9 cellular contexts compared by ENCODE assay signal in the genomic region with DNA sequence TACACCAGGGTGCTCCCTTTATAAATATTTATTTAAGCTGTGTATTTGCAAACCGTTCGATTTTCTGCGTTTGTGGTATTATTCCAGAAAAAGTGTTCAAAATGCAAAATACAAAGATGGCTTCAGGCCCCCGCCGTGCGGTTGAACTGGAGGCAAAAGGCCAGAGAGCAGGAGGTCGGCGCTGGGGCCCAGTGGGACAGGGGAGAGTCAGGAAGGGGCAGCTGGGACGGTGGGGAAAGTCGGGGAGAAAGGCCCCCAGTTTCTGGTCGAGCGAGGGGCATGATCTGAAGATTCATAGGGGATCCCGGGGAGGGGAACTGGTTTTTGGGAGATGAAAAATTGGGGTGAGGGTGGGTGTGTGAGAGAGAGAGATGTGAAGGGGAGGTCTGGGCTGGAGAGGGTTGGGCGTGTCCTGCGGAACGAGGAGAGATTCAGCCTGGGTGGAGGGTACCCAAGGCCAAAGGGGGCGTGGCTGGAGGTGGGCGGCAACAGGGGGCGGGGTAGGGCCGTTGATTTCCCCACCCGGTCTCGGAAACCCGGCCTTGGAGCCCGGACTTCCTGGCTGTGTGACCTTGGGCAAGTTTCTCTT. TPM values are rescaled to one million over a fixed set of nuclear protein-coding genes. Genes with fewer than 3 reads are reported as not detected.
A peak's percentile ranks its signal among the peaks of the same experiment; 100 is the strongest.
DNase-seq lines count a peak whose midpoint lies in the region; ATAC-seq and TF ChIP-seq lines count a peak whose summit lies in the region.
"Had no signal": no experiment of that assay in that cellular context is flagged by ENCODE, and none has a peak within 500 bp of the region (broad histone marks: within the 10 kb centered on the region; RNA-seq: fewer than 3 reads in every experiment).

No MANE protein-coding gene starts in this region.

- no peaks in the 10 kb centered on the region for H3K27me3 ChIP-seq in ACC112 (ENCODE audit: insufficient read depth, low read length)
- H3K27me3 ChIP-seq in gastroesophageal sphincter = no peaks in the 10 kb centered on the region
- peaks cover 0 to 28% (median 0%) of the 10 kb centered on the region in 3 experiments for H3K27me3 ChIP-seq in neuronal stem cell (ENCODE audit: control insufficient read depth in 3 of 3, insufficient read depth in 3 of 3, low read depth in 1 of 3, low read length in 3 of 3)

- H3K4me3 ChIP-seq in ACC112 (ENCODE audit: low read depth, low read length) (peak overlapping the region; percentile 93), gastroesophageal sphincter (peak overlapping the region; percentile 56 to 73), neuronal stem cell (ENCODE audit: low read length in 2 of 2) (peak overlapping the region; percentile 70 to 91)

- no peaks in the 10 kb centered on the region for H3K36me3 Mint-ChIP-seq in activated naive CD4-positive, alpha-beta T cell treated with anti-CD3 and anti-CD28 coated beads, Interleukin-2, amount 10 ng/mL, durations not matched to agents 7 days and 5 days

- peaks cover 22% of the 10 kb centered on the region for H3K27me3 Mint-ChIP-seq in activated naive CD4-positive, alpha-beta T cell treated with anti-CD3 and anti-CD28 coated beads, Interleukin-2, amount 10 ng/mL, durations not matched to agents 7 days and 5 days

- no peak overlapping the region for H2BK12ac ChIP-seq in neuronal stem cell (ENCODE audit: low read length)

- no peak overlapping the region for H4K8ac ChIP-seq in neuronal stem cell (ENCODE audit: low read depth, low read length)

- H3K4ac ChIP-seq in neuronal stem cell (ENCODE audit: low read length) = no peak overlapping the region

- H3K4me1 Mint-ChIP-seq in activated naive CD4-positive, alpha-beta T cell treated with anti-CD3 and anti-CD28 coated beads, Interleukin-2, amount 10 ng/mL, durations not matched to agents 7 days and 5 days = peaks cover 23% of the 10 kb centered on the region

- peak overlapping the region; percentile 74 for H3K4me3 Mint-ChIP-seq in activated naive CD4-positive, alpha-beta T cell treated with anti-CD3 and anti-CD28 coated beads, Interleukin-2, amount 10 ng/mL, durations not matched to agents 7 days and 5 days

- H2BK5ac ChIP-seq in neuronal stem cell (ENCODE audit: low read length) = peak overlapping the region; percentile 84

- no peaks in the 10 kb centered on the region for H3K9me3 ChIP-seq in gastroesophageal sphincter
- H3K9me3 ChIP-seq in neuronal stem cell (replicated peaks in 1 of 2; ENCODE audit: control insufficient read depth in 2 of 2, insufficient read depth in 1 of 2, low read depth in 1 of 2, low read length in 2 of 2) = peaks cover 0 to 3% of the 10 kb centered on the region in 2 donors

- H3K9me3 Mint-ChIP-seq in activated naive CD4-positive, alpha-beta T cell treated with anti-CD3 and anti-CD28 coated beads, Interleukin-2, amount 10 ng/mL, durations not matched to agents 7 days and 5 days = no peaks in the 10 kb centered on the region

- CTCF ChIA-PET in activated naive CD4-positive, alpha-beta T cell treated with anti-CD3 and anti-CD28 coated beads, Interleukin-2, amount 10 ng/mL, durations not matched to agents 7 days and 5 days (lab: Charles Lee) = interaction anchor here (2.2 kb wide), 1 partner anchor 43 kb away, joined by 6 read pairs; no protein-coding TSS in a partner anchor

- H3K27ac ChIP-seq in ACC112 (ENCODE audit: low read depth, low read length) (peak overlapping the region; percentile 72; the same call in 1 of the 2 replicates), gastroesophageal sphincter (peak overlapping the region; percentile 68 to 96 (median 92)), neuronal stem cell (replicated peaks; ENCODE audit: low read length) (no peak overlapping the region)

- H3K36me3 ChIP-seq in ACC112 (ENCODE audit: insufficient read depth, low read length) (no peaks in the 10 kb centered on the region), gastroesophageal sphincter (peaks cover 0 to 14% of the 10 kb centered on the region in 2 donors), neuronal stem cell (replicated peaks in 1 of 2; ENCODE audit: control insufficient read depth in 2 of 2, insufficient read depth in 2 of 2, low read length in 2 of 2) (peaks cover 0 to 6% of the 10 kb centered on the region in 2 donors)

- peak overlapping the region; percentile 68 for H3K27ac Mint-ChIP-seq in activated naive CD4-positive, alpha-beta T cell treated with anti-CD3 and anti-CD28 coated beads, Interleukin-2, amount 10 ng/mL, durations not matched to agents 7 days and 5 days

- H3K14ac ChIP-seq in neuronal stem cell (ENCODE audit: low read length) = no peak overlapping the region

- H3K18ac ChIP-seq in neuronal stem cell (ENCODE audit: low read length) = peak overlapping the region; percentile 45

- H3K79me2 ChIP-seq in ACC112 (ENCODE audit: control insufficient read depth, insufficient read depth, low read length, unreplicated experiment) = no peaks in the 10 kb centered on the region

- H3K79me1 ChIP-seq in neuronal stem cell (ENCODE audit: low read depth, low read length) = no peaks in the 10 kb centered on the region

- H3K4me2 ChIP-seq in neuronal stem cell (ENCODE audit: insufficient read depth, low read length, poor library complexity, severe bottlenecking) = peak overlapping the region; percentile 75

- peaks cover 7% of the 10 kb centered on the region for H3K4me1 ChIP-seq in ACC112 (ENCODE audit: control insufficient read depth, insufficient read depth, low read length, unreplicated experiment)
- H3K4me1 ChIP-seq in gastroesophageal sphincter = peaks cover 0 to 46% (median 5%) of the 10 kb centered on the region in 3 donors
- peaks cover 20 to 35% of the 10 kb centered on the region in 2 donors for H3K4me1 ChIP-seq in neuronal stem cell (ENCODE audit: control insufficient read depth in 2 of 2, insufficient read depth in 1 of 2, low read depth in 1 of 2, low read length in 2 of 2)

- H2AK5ac ChIP-seq in neuronal stem cell (ENCODE audit: low read depth, low read length) = peak overlapping the region; percentile 79

- peak overlapping the region; percentile 60 for H3K23ac ChIP-seq in neuronal stem cell (ENCODE audit: low read depth, low read length, poor library complexity)

- ATAC-seq in gastroesophageal sphincter (peak; percentile 69), GM21526 (IDR thresholded peaks at IDR 0.05; ENCODE audit: low FRiP score, unreplicated experiment) (no peak), HG03439 (IDR thresholded peaks at IDR 0.05; ENCODE audit: unreplicated experiment) (no peak)

- 3 to 5% methylated on average over 7 to 21 of the region's 24 CpGs for WGBS in gastroesophageal sphincter (ENCODE audit: low coverage in 1 of 2), 2 donors
- WGBS in neuronal stem cell (ENCODE audit: extremely low coverage in 2 of 2, insufficient read length in 2 of 2, insufficient replicate concordance in 1 of 2), 2 donors = no CpG with 5 or more reads among the region's 24 CpGs

- no peak overlapping the region for H2BK120ac ChIP-seq in neuronal stem cell (ENCODE audit: low read depth, low read length)

- no peak overlapping the region for H2BK15ac ChIP-seq in neuronal stem cell (ENCODE audit: low read length)

- no peak for TF ChIP-seq POLR2A in gastroesophageal sphincter (IDR thresholded peaks at IDR 0.05)

- no peak overlapping the region for H4K91ac ChIP-seq in neuronal stem cell (ENCODE audit: low read depth, low read length, poor library complexity)

- DNase-seq in GM04504 (ENCODE audit: low read depth) (peak; percentile 71), NCI-H748 (lab: John Stamatoyannopoulos, UW; ENCODE audit: unreplicated experiment) (peak; percentile 93), neuronal stem cell (ENCODE audit: low spot score) (peak; percentile 75)
- peak; percentile 62 for DNase-seq in activated naive CD4-positive, alpha-beta T cell treated with anti-CD3 and anti-CD28 coated beads, Interleukin-2, amount 10 ng/mL, durations not matched to agents 7 days and 5 days

- H2AFZ ChIP-seq in ACC112 (ENCODE audit: low read length, unreplicated experiment) (no peak overlapping the region), neuronal stem cell (ENCODE audit: low read length) (peak overlapping the region; percentile 82)

- H3K9ac ChIP-seq in neuronal stem cell (ENCODE audit: low read depth, low read length, poor library complexity) = no peak overlapping the region

- TF ChIP-seq EP300 in gastroesophageal sphincter (IDR thresholded peaks at IDR 0.05) = no peak

- no peak for TF ChIP-seq CTCF in gastroesophageal sphincter (IDR thresholded peaks at IDR 0.05)

RNA-seq across cellular contexts. Expression of gene ISOC2, which starts 0.7 kb away (rescaled TPM):
- 10 to 100 TPM; 39.0 to 78.5 (median 63.8) TPM for total RNA-seq in gastroesophageal sphincter
- polyA plus RNA-seq in neuronal stem cell (2013, experiment 1 of 2) = 26.8 TPM
- 26.2 TPM for polyA plus RNA-seq in neuronal stem cell (2013, experiment 2 of 2)

RNA-seq across cellular contexts. Expression of gene C19orf85, which starts 3.8 kb away (rescaled TPM):
- total RNA-seq in gastroesophageal sphincter = not detected
- polyA plus RNA-seq in neuronal stem cell (2013, experiment 1 of 2) = 2.1 TPM
- 2.3 TPM for polyA plus RNA-seq in neuronal stem cell (2013, experiment 2 of 2)
- total RNA-seq: subcutaneous adipose tissue had no signal

RNA-seq across cellular contexts. Expression of gene ZNF628, which starts 15.7 kb away (rescaled TPM):
- 10 to 100 TPM in 1 of 4 donors, 1 to 10 TPM in 3; 2.4 to 13.0 (median 4.9) TPM for total RNA-seq in gastroesophageal sphincter
- polyA plus RNA-seq in neuronal stem cell (2013, experiment 1 of 2) = 8.4 TPM
- polyA plus RNA-seq in neuronal stem cell (2013, experiment 2 of 2) = 8.7 TPM

RNA-seq across cellular contexts. Expression of gene SHISA7, which starts 17.7 kb away (rescaled TPM):
- total RNA-seq in gastroesophageal sphincter = not detected
- polyA plus RNA-seq in neuronal stem cell (2013, experiment 1 of 2) = 0.33 TPM
- 0.30 TPM for polyA plus RNA-seq in neuronal stem cell (2013, experiment 2 of 2)

RNA-seq across cellular contexts. Expression of gene NAT14, which starts 24.2 kb away (rescaled TPM):
- total RNA-seq in gastroesophageal sphincter = 10 to 100 TPM in 1 of 4 donors, 1 to 10 TPM in 3; 7.4 to 14.0 (median 7.9) TPM
- polyA plus RNA-seq in neuronal stem cell (2013, experiment 1 of 2) = 117 TPM
- 115 TPM for polyA plus RNA-seq in neuronal stem cell (2013, experiment 2 of 2)
